ENCODE assay signal across 8 cellular contexts in the genomic region with DNA sequence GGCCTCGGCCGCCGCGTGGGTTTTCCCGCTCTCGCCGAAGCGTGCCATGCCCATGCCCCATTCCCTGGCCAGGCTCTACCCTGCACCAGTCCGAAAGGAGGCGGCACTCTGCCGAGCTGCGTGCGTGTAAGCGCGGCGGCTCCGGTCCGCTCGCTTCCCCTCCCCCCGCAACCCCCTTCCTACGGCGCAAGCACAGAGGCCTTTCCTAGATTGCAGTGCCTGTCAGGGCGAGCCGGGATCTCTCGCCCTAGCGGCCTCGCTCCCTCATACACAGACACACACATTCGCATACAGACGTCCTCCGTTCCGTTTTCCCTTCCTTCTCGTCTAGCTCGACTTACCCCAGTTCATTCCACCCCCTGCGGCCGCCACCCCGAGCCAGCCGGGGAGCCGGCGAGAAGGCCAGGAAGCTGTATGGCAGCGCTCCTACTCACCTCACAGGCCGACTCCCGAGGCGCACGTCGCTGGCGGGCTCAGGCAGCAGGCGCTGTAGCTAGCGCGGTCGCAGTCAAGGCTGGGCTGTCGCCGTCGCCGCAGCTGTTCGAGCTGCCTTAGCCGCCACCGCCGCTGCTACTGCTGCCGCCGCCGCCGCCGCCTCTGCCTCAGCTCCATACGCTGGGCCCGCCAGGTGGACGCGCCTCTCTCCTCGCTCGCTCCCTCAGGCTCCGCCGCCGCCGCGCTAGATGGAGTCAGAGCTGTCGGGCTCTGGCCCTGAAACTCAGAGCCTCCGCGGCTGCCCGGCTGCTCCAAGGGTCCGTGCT. TPM values are rescaled to one million over a fixed set of nuclear protein-coding genes. Genes with fewer than 3 reads are reported as not detected.
DNase-seq lines count a peak whose midpoint lies in the region; ATAC-seq and TF ChIP-seq lines count a peak whose summit lies in the region.

No MANE protein-coding gene starts in this region.

- H3K9ac ChIP-seq in BLaER1 (0 out of 2 replicates have a peak overlapping the region, but pooled peaks have one; percentile 55), skeletal muscle tissue (ENCODE audit: low read depth in 1 of 3, low read length in 3 of 3) (peak overlapping the region in 2 of 3 donors; percentile 32 to 57)

- TF ChIP-seq POLR2A in Peyer's patch (IDR thresholded peaks at IDR 0.05) = no peak

- TF ChIP-seq CTCF in Peyer's patch (IDR thresholded peaks at IDR 0.05) = no peak
- no peak for TF ChIP-seq CTCF in astrocyte of the cerebellum (IDR thresholded peaks at IDR 0.05; ENCODE audit: low read depth, low read length, missing control alignments)

- H3K9me3 ChIP-seq in BLaER1 = peaks cover 15% of the 10 kb centered on the region; the same call in 1 of the 2 replicates
- H3K9me3 ChIP-seq in Peyer's patch = no peaks in the 10 kb centered on the region
- H3K9me3 ChIP-seq in skeletal muscle tissue (ENCODE audit: control insufficient read depth in 3 of 3, low read length in 3 of 3) = no peaks in the 10 kb centered on the region

- H3K36me3 ChIP-seq in BLaER1 = no peaks in the 10 kb centered on the region
- no peaks in the 10 kb centered on the region for H3K36me3 ChIP-seq in Peyer's patch
- no peaks in the 10 kb centered on the region for H3K36me3 ChIP-seq in skeletal muscle tissue (ENCODE audit: control insufficient read depth in 3 of 3, insufficient read depth in 3 of 3, low read length in 3 of 3)

- peak; percentile 56 for ATAC-seq in GM19025 (IDR thresholded peaks at IDR 0.05; ENCODE audit: low read depth, unreplicated experiment)
- ATAC-seq in HG03280 (IDR thresholded peaks at IDR 0.05; ENCODE audit: unreplicated experiment) = peak; percentile 55

- DNase-seq in Peyer's patch (peak; percentile 31 to 57 (median 48)), astrocyte of the cerebellum (ENCODE audit: low read depth) (no peak), iPS-NIHi11 (ENCODE audit: low spot score) (peak; percentile 52), mesenteric fat pad (ENCODE audit: low spot score) (no peak)

- in situ Hi-C loops in astrocyte of the cerebellum (cut with HindIII; ENCODE audit: low sequenced_read_pairs) = no loop called here

- peak overlapping the region; percentile 64 for H3K4me3 ChIP-seq in BLaER1
- H3K4me3 ChIP-seq in Peyer's patch = peak overlapping the region; percentile 40 to 51 (median 46)
- H3K4me3 ChIP-seq in astrocyte of the cerebellum (ENCODE audit: low read depth, low read length) = peak overlapping the region; percentile 32
- peak overlapping the region; percentile 52 to 59 (median 54) for H3K4me3 ChIP-seq in skeletal muscle tissue (ENCODE audit: low read length in 3 of 3)

- H3K27me3 ChIP-seq in BLaER1 = 0 out of 2 replicates have a peak, but pooled peaks cover 18% of the 10 kb centered on the region
- no peaks in the 10 kb centered on the region for H3K27me3 ChIP-seq in Peyer's patch
- H3K27me3 ChIP-seq in skeletal muscle tissue (ENCODE audit: control insufficient read depth in 3 of 3, insufficient read depth in 3 of 3, low read length in 3 of 3) = peaks cover 0 to 24% (median 2%) of the 10 kb centered on the region in 3 donors

- H3K4me1 ChIP-seq in BLaER1 (0 out of 2 replicates have a peak, but pooled peaks cover 6% of the 10 kb centered on the region), Peyer's patch (no peaks in the 10 kb centered on the region), skeletal muscle tissue (ENCODE audit: control insufficient read depth in 3 of 3, insufficient read depth in 3 of 3, low read length in 3 of 3) (peaks cover 0 to 11% (median 7%) of the 10 kb centered on the region in 3 donors)

- H3K27ac ChIP-seq in BLaER1 = no peak overlapping the region; the same call in 1 of the 2 replicates
- H3K27ac ChIP-seq in Peyer's patch = peak overlapping the region; percentile 51 to 72 (median 60)
- H3K27ac ChIP-seq in skeletal muscle tissue (ENCODE audit: low read depth, low read length) = no peak overlapping the region

- H4K20me1 ChIP-seq in BLaER1 = no peaks in the 10 kb centered on the region

- peak overlapping the region; percentile 78 for H3K4me2 ChIP-seq in BLaER1

RNA-seq across cellular contexts. Expression of a gene that starts 0.6 kb away (rescaled TPM):
- under 1 TPM in 3 of 4 donors, not detected in 1; 0.38 to 0.83 (median 0.40) TPM for total RNA-seq in Peyer's patch
- total RNA-seq in skeletal muscle tissue = 1.0 TPM
- total RNA-seq in mesenteric fat pad = 0.51 TPM

Comparison
In these comparisons a context has a peak if more than half of its experiments do, and no peak if none do; other contexts are left out.
1. H3K27ac ChIP-seq: peak in Peyer's patch (4 of 4); none in BLaER1 (single experiment) and skeletal muscle tissue (single experiment).
2. DNase-seq: peak in Peyer's patch (3 of 3) and iPS-NIHi11 (single experiment); none in astrocyte of the cerebellum (single experiment) and mesenteric fat pad (single experiment).
3. Peak in every context shown above with its lines, with median percentiles within 50 percentile points of each other: H3K4me3 ChIP-seq.